15 cellular contexts compared by ENCODE assay signal in the genomic region with DNA sequence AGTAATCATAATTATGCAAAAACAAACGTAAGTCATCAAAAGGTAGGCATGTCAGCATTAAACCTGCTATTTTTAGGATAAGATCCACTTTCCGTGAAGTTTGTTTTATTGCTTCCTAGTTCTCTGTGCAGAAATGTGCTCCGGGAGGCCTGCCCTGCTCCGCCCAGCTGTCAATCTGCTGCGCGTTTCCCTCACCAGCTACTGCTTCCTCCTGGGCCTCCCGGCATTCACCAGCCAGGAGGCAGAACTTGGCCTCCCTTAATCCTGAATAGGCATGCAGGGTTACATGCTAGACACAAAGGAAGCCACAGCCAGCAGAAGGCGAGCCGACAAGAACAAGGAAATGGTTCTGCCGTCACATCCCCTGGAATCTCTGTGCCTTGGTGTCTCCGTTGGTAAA.
DNase-seq lines count a peak whose midpoint lies in the region; ATAC-seq and TF ChIP-seq lines count a peak whose summit lies in the region.
"Had no signal": no experiment of that assay in that cellular context is flagged by ENCODE, and none has a peak within 500 bp of the region (broad histone marks: within the 10 kb centered on the region; RNA-seq: fewer than 3 reads in every experiment).

No MANE protein-coding gene starts in this region.

- peaks cover 0 to 4% of the 10 kb centered on the region in 2 donors for H3K27me3 ChIP-seq in duodenal mucosa (ENCODE audit: control insufficient read depth in 1 of 2, insufficient read depth in 2 of 2, low read length in 2 of 2)
- no peaks in the 10 kb centered on the region for H3K27me3 ChIP-seq in stomach
- H3K27me3 ChIP-seq: ascending aorta, dorsolateral prefrontal cortex, testis had no signal

- H3K4me1 Mint-ChIP-seq in chondrocyte (ENCODE audit: low read depth) = no peaks in the 10 kb centered on the region
- H3K4me1 Mint-ChIP-seq: activated CD4-positive, alpha-beta memory T cell treated with anti-CD3 and anti-CD28 coated beads, Interleukin-2, amount 10 ng/mL, durations not matched to agents 7 days and 5 days had no signal

- H3K27me3 Mint-ChIP-seq in chondrocyte (ENCODE audit: low read depth) = no peaks in the 10 kb centered on the region
- H3K27me3 Mint-ChIP-seq: activated CD4-positive, alpha-beta memory T cell treated with anti-CD3 and anti-CD28 coated beads, Interleukin-2, amount 10 ng/mL, durations not matched to agents 7 days and 5 days had no signal

- H3K4me3 Mint-ChIP-seq in chondrocyte (ENCODE audit: unreplicated experiment) = no peak overlapping the region
- H3K4me3 Mint-ChIP-seq: activated CD4-positive, alpha-beta memory T cell treated with anti-CD3 and anti-CD28 coated beads, Interleukin-2, amount 10 ng/mL, durations not matched to agents 7 days and 5 days had no signal

- H3K9me3 Mint-ChIP-seq in chondrocyte (ENCODE audit: low read depth) = no peaks in the 10 kb centered on the region
- H3K9me3 Mint-ChIP-seq: activated CD4-positive, alpha-beta memory T cell treated with anti-CD3 and anti-CD28 coated beads, Interleukin-2, amount 10 ng/mL, durations not matched to agents 7 days and 5 days had no signal

- peak overlapping the region in 1 of 2 donors; percentile 47 for H3K9ac ChIP-seq in duodenal mucosa (ENCODE audit: low read depth in 1 of 2, low read length in 2 of 2)

- TF ChIP-seq POLR2A in NB4 (IDR thresholded peaks at IDR 0.05; ENCODE audit: extremely low read depth, insufficient read length) (peak; percentile 28), stomach (IDR thresholded peaks at IDR 0.05) (no peak)

- 22 to 40% (median 32%) methylated on average over 11 of the region's 11 CpGs for WGBS in stomach, 5 donors

- TF ChIP-seq CTCF in NB4 (IDR thresholded peaks at IDR 0.05; ENCODE audit: low read depth, low read length) (no peak), stomach (IDR thresholded peaks at IDR 0.05) (no peak), chondrocyte (IDR thresholded peaks at IDR 0.05) (no peak)

- H3K9me3 ChIP-seq in duodenal mucosa (ENCODE audit: control insufficient read depth in 1 of 2, low read length in 2 of 2) (no peaks in the 10 kb centered on the region), stomach (no peaks in the 10 kb centered on the region)
- H3K9me3 ChIP-seq: ascending aorta, testis had no signal

- DNase-seq in NB4 (ENCODE audit: low read depth) (peak; percentile 96), left lobe of liver (ENCODE audit: low spot score) (no peak), stomach (peak; percentile 68), cerebellar nuclear complex (lab: John Stamatoyannopoulos, UW) (no peak), chondrocyte (ENCODE audit: low spot score) (no peak)
- no peak for DNase-seq in stimulated activated naive CD4-positive, alpha-beta T cell (lab: John Stamatoyannopoulos, UW)
- DNase-seq: activated CD4-positive, alpha-beta memory T cell treated with anti-CD3 and anti-CD28 coated beads, Interleukin-2, amount 10 ng/mL, durations not matched to agents 7 days and 5 days; DND-41; NCI-H524 treated with DMSO at 0.1 percent for 48 hours; stimulated activated CD4-positive, alpha-beta T cell treated with anti-CD3 and anti-CD28 coated beads, Interleukin-15, amount 100 ng/mL, for 24 hours; T1000; testis had no signal

- no peak overlapping the region for H3K27ac Mint-ChIP-seq in chondrocyte (ENCODE audit: unreplicated experiment)
- H3K27ac Mint-ChIP-seq: activated CD4-positive, alpha-beta memory T cell treated with anti-CD3 and anti-CD28 coated beads, Interleukin-2, amount 10 ng/mL, durations not matched to agents 7 days and 5 days had no signal

- no peak overlapping the region for H3K27ac ChIP-seq in duodenal mucosa (ENCODE audit: low read depth, low read length)
- H3K27ac ChIP-seq in stomach = peak overlapping the region; percentile 33 to 74 (median 67)
- H3K27ac ChIP-seq: ascending aorta, testis had no signal

- no peaks in the 10 kb centered on the region for H3K36me3 ChIP-seq in duodenal mucosa (ENCODE audit: control insufficient read depth in 1 of 2, insufficient read depth in 2 of 2, low read length in 2 of 2)
- no peaks in the 10 kb centered on the region for H3K36me3 ChIP-seq in stomach
- H3K36me3 ChIP-seq: ascending aorta had no signal

- H3K4me3 ChIP-seq in NB4 (ENCODE audit: low read depth, low read length) = peak overlapping the region; percentile 59
- peak overlapping the region; percentile 49 to 55 for H3K4me3 ChIP-seq in duodenal mucosa (ENCODE audit: low read depth in 1 of 2, low read length in 2 of 2)
- H3K4me3 ChIP-seq in stomach = peak overlapping the region in 2 of 4 donors; percentile 9 to 20
- H3K4me3 ChIP-seq: ascending aorta, testis had no signal

- no peaks in the 10 kb centered on the region for H3K36me3 Mint-ChIP-seq in chondrocyte (ENCODE audit: low read depth)

- ATAC-seq in left lobe of liver = peak; percentile 57

- no peak for TF ChIP-seq EP300 in stomach (IDR thresholded peaks at IDR 0.05)

- H3K4me1 ChIP-seq in duodenal mucosa (ENCODE audit: control insufficient read depth in 1 of 2, insufficient read depth in 2 of 2, low read length in 2 of 2) (peaks cover 3 to 11% of the 10 kb centered on the region in 2 donors), stomach (peaks cover 0 to 7% (median 0%) of the 10 kb centered on the region in 4 donors)
- H3K4me1 ChIP-seq: ascending aorta, testis had no signal

- intact Hi-C loops in stomach (cut with DNase I; ENCODE audit: low total_unique reads) = no loop called here

Comparison
In these comparisons a context has a peak if more than half of its experiments do, and no peak if none do; other contexts are left out.
1. DNase-seq: peak in NB4 (single experiment) and stomach (single experiment); none in left lobe of liver (single experiment), cerebellar nuclear complex (0 of 2), chondrocyte (single experiment) and stimulated activated naive CD4-positive, alpha-beta T cell (0 of 6).